Comparison of ENCODE assay signal across 8 cellular contexts in genomic region chr9:37582548-37583157, GRCh38. TPM values are rescaled to one million over a fixed set of nuclear protein-coding genes. Genes with fewer than 3 reads are reported as not detected.
DNase-seq lines count a peak whose midpoint lies in the region; ATAC-seq and TF ChIP-seq lines count a peak whose summit lies in the region.

No MANE protein-coding gene starts in this region.

- no peaks in the 10 kb centered on the region for H3K9me3 ChIP-seq in right lobe of liver

- H3K27ac ChIP-seq in right lobe of liver, result no peak overlapping the region

- ATAC-seq in right lobe of liver (peak; percentile 64 to 76 (median 67)), HG03159 (IDR thresholded peaks at IDR 0.05; ENCODE audit: unreplicated experiment) (no peak)

- peaks cover 0 to 35% (median 10%) of the 10 kb centered on the region in 4 donors for H3K36me3 ChIP-seq in right lobe of liver

- CTCF ChIA-PET in GM10248 (lab: Yijun Ruan, JAX), result interaction anchor here (0.7 to 2.1 kb wide), 6 partner anchors 8 to 14 kb away, joined by 3 to 13 read pairs (median 6); partner anchors contain the start of gene TOMM5

- DNase-seq in A172 (ENCODE audit: low spot score) (peak; percentile 40), GM10248 (ENCODE audit: extremely low spot score) (peak; percentile 28), NCI-H2196 (lab: John Stamatoyannopoulos, UW; ENCODE audit: unreplicated experiment) (peak; percentile 56), right lobe of liver (no peak), NOMO-1 treated with DMSO at 0.1 percent for 48 hours (lab: John Stamatoyannopoulos, UW; ENCODE audit: unreplicated experiment) (no peak), mesenteric fat pad (ENCODE audit: low spot score) (no peak)
- peak; percentile 17 for DNase-seq in central memory CD4-positive, alpha-beta T cell

- 67% methylated on average over 6 of the region's 6 CpGs for WGBS in right lobe of liver (ENCODE audit: insufficient coverage, low coverage, low lambda C conversion rate, missing lambda C conversion rate)

- H3K4me3 ChIP-seq in right lobe of liver, result no peak overlapping the region

- no peaks in the 10 kb centered on the region for H3K4me1 ChIP-seq in right lobe of liver

- no peak for TF ChIP-seq POLR2A in right lobe of liver (IDR thresholded peaks at IDR 0.05)

- intact Hi-C loops in right lobe of liver (cut with DNase I), result no loop called here

- POLR2A ChIA-PET in GM10248 (lab: Yijun Ruan, JAX), result no interaction called here

- no peaks in the 10 kb centered on the region for H3K27me3 ChIP-seq in right lobe of liver

- TF ChIP-seq CTCF in GM10248 (IDR thresholded peaks at IDR 0.05; ENCODE audit: control extremely low read depth, extremely low read depth, low read depth, missing control alignments), result peak; percentile 61
- peak; percentile 65 to 70 (median 69) for TF ChIP-seq CTCF in right lobe of liver (IDR thresholded peaks at IDR 0.05)

RNA-seq across cellular contexts. Expression of gene FBXO10, which starts 6.5 kb away (rescaled TPM):
- total RNA-seq in A172 (2014; rRNA removed; shearing (Covaris generic)), result 3.9 and 6.3 TPM in 2 replicates
- total RNA-seq in right lobe of liver (1 to 10 TPM; 2.5 to 5.9 (median 4.0) TPM), mesenteric fat pad (10.6 TPM)

RNA-seq across cellular contexts. Expression of gene TOMM5, which starts 9.7 kb away (rescaled TPM):
- total RNA-seq in A172 (2014; rRNA removed; shearing (Covaris generic)), result 255 and 361 TPM in 2 replicates
- total RNA-seq in right lobe of liver (10 to 100 TPM; 30.9 to 58.9 (median 32.9) TPM), mesenteric fat pad (82.7 TPM)

Comparison
In these comparisons a context has a peak if more than half of its experiments do, and no peak if none do; other contexts are left out.
1. DNase-seq: peak in A172 (single experiment), GM10248 (single experiment), NCI-H2196 (single experiment) and central memory CD4-positive, alpha-beta T cell (single experiment); none in right lobe of liver (0 of 3), NOMO-1 treated with DMSO at 0.1 percent for 48 hours (single experiment) and mesenteric fat pad (single experiment).